In the genomic region with DNA sequence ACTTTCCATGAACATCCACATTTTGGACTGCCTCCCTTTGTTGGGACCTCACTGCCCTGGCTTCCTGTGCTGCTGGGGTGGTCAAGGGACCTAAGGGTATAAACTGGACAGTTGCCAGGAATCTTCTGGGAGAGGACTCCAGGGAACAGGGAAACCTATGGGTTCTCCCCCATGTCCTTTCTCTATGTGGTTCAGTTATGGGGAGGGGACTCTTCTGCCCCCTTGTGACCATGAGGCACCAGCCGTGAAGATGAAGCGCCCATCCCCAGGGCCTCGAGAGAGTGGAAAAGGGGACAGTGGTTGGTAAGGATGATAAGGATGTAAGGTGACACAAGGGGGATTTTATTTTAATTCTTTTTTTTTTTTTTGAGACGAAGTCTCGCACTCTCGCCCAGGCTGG, we compare ENCODE assay signal across 31 cellular contexts.
"Had no signal": no experiment of that assay in that cellular context is flagged by ENCODE, and none has a peak within 500 bp of the region (broad histone marks: within the 10 kb centered on the region; RNA-seq: fewer than 3 reads in every experiment).

No MANE protein-coding gene starts in this region.

- H3K4me1 ChIP-seq: ascending aorta, breast epithelium, colonic mucosa, esophagus squamous epithelium, gastroesophageal sphincter, heart right ventricle had no signal

- ATAC-seq: activated CD4-positive, alpha-beta T cell treated with anti-CD3 and anti-CD28 coated beads for 36 hours; activated naive CD4-positive, alpha-beta T cell treated with anti-CD3 and anti-CD28 coated beads, Interleukin-2, amount 50 U/mL, for 72 hours; activated T-cell treated with anti-CD3 and anti-CD28 coated beads, Interleukin-2, amount 50 U/mL, for 72 hours; gastroesophageal sphincter; heart right ventricle; T-helper 17 cell had no signal

- H3K4me1 Mint-ChIP-seq: activated CD4-positive, alpha-beta T cell treated with anti-CD3 and anti-CD28 coated beads for 36 hours; activated CD4-positive, alpha-beta T cell treated with anti-CD3 and anti-CD28 coated beads, Interleukin-2, amount 10 ng/mL, durations not matched to agents 24 days and 14 days; activated naive CD4-positive, alpha-beta T cell treated with anti-CD3 and anti-CD28 coated beads, Interleukin-2, amount 10 ng/mL, durations not matched to agents 7 days and 5 days; activated naive CD8-positive, alpha-beta T cell treated with anti-CD3 and anti-CD28 coated beads, Interleukin-2, amount 10 ng/mL, durations not matched to agents 7 days and 5 days; T-helper 17 cell had no signal

- H3K9me3 ChIP-seq: ascending aorta, breast epithelium, colonic mucosa, esophagus squamous epithelium, gastroesophageal sphincter had no signal

- H3K4me3 Mint-ChIP-seq: activated CD4-positive, alpha-beta memory T cell treated with anti-CD3 and anti-CD28 coated beads for 36 hours; activated CD4-positive, alpha-beta T cell treated with anti-CD3 and anti-CD28 coated beads for 36 hours; activated CD4-positive, alpha-beta T cell treated with anti-CD3 and anti-CD28 coated beads, Interleukin-2, amount 10 ng/mL, durations not matched to agents 24 days and 14 days; activated naive CD4-positive, alpha-beta T cell treated with anti-CD3 and anti-CD28 coated beads, Interleukin-2, amount 10 ng/mL, durations not matched to agents 7 days and 5 days; activated naive CD8-positive, alpha-beta T cell treated with anti-CD3 and anti-CD28 coated beads, Interleukin-2, amount 10 ng/mL, durations not matched to agents 7 days and 5 days; activated T-cell treated with anti-CD3 and anti-CD28 coated beads, Interleukin-2, amount 50 U/mL, for 24 hours; activated T-cell treated with anti-CD3 and anti-CD28 coated beads, Interleukin-2, amount 50 U/mL, for 72 hours; brain; T-helper 17 cell; T-helper 2 cell treated with Interferon-gamma antibody and Interleukin-4, amounts not matched to agents 5 μg/mL and 100 μg/mL, for 36 hours had no signal

- H3K36me3 Mint-ChIP-seq: activated CD4-positive, alpha-beta memory T cell treated with anti-CD3 and anti-CD28 coated beads for 36 hours; activated naive CD4-positive, alpha-beta T cell treated with anti-CD3 and anti-CD28 coated beads, Interleukin-2, amount 10 ng/mL, durations not matched to agents 7 days and 5 days; activated naive CD8-positive, alpha-beta T cell treated with anti-CD3 and anti-CD28 coated beads, Interleukin-2, amount 10 ng/mL, durations not matched to agents 7 days and 5 days; brain had no signal

- H3K27ac Mint-ChIP-seq: activated CD4-positive, alpha-beta memory T cell treated with anti-CD3 and anti-CD28 coated beads for 36 hours; activated CD4-positive, alpha-beta T cell treated with anti-CD3 and anti-CD28 coated beads for 36 hours; activated CD4-positive, alpha-beta T cell treated with anti-CD3 and anti-CD28 coated beads, Interleukin-2, amount 10 ng/mL, durations not matched to agents 24 days and 14 days; activated naive CD4-positive, alpha-beta T cell treated with anti-CD3 and anti-CD28 coated beads, Interleukin-2, amount 10 ng/mL, durations not matched to agents 7 days and 5 days; activated naive CD4-positive, alpha-beta T cell treated with anti-CD3 and anti-CD28 coated beads, Interleukin-2, amount 50 U/mL, for 72 hours; activated naive CD8-positive, alpha-beta T cell treated with anti-CD3 and anti-CD28 coated beads, Interleukin-2, amount 10 ng/mL, durations not matched to agents 7 days and 5 days; activated T-cell treated with anti-CD3 and anti-CD28 coated beads, Interleukin-2, amount 50 U/mL, for 24 hours; activated T-cell treated with anti-CD3 and anti-CD28 coated beads, Interleukin-2, amount 50 U/mL, for 72 hours; brain; T-helper 17 cell; T-helper 2 cell treated with Interferon-gamma antibody and Interleukin-4, amounts not matched to agents 5 μg/mL and 100 μg/mL, for 36 hours had no signal

- H3K27me3 ChIP-seq: ascending aorta, breast epithelium, cardiac muscle cell, colonic mucosa had no signal

- H3K9me3 Mint-ChIP-seq: activated naive CD8-positive, alpha-beta T cell treated with anti-CD3 and anti-CD28 coated beads, Interleukin-2, amount 10 ng/mL, durations not matched to agents 7 days and 5 days had no signal

- H3K4me3 ChIP-seq: ascending aorta, breast epithelium, cardiac muscle cell, colonic mucosa, esophagus squamous epithelium, gastroesophageal sphincter, heart right ventricle had no signal

- H3K27ac ChIP-seq: ascending aorta, breast epithelium, cardiac muscle cell, colonic mucosa, epithelial cell of prostate, esophagus squamous epithelium, gastroesophageal sphincter, heart right ventricle had no signal

- H3K36me3 ChIP-seq: ascending aorta, breast epithelium, cardiac muscle cell, colonic mucosa, esophagus squamous epithelium, gastroesophageal sphincter, heart right ventricle had no signal

- DNase-seq: activated CD4-positive, alpha-beta memory T cell treated with anti-CD3 and anti-CD28 coated beads for 36 hours; activated CD4-positive, alpha-beta T cell treated with anti-CD3 and anti-CD28 coated beads for 36 hours; activated CD4-positive, alpha-beta T cell treated with anti-CD3 and anti-CD28 coated beads, Interleukin-2, amount 10 ng/mL, durations not matched to agents 24 days and 14 days; activated CD4-positive, CD25-positive, alpha-beta regulatory T cell; activated CD4-positive, CD25-positive, alpha-beta regulatory T cell treated with anti-CD3 and anti-CD28 coated beads, Interleukin-2, amount 50 U/mL, for 72 hours; activated CD8-positive, alpha-beta memory T cell treated with anti-CD3 and anti-CD28 coated beads, Interleukin-2, amount 50 U/mL, for 48 hours; activated gamma-delta T cell; activated naive CD4-positive, alpha-beta T cell; activated naive CD4-positive, alpha-beta T cell treated with anti-CD3 and anti-CD28 coated beads, Interleukin-2, amount 10 ng/mL, durations not matched to agents 7 days and 5 days; activated naive CD8-positive, alpha-beta T cell treated with anti-CD3 and anti-CD28 coated beads, Interleukin-2, amount 10 ng/mL, durations not matched to agents 7 days and 5 days; activated T-cell treated with anti-CD3 and anti-CD28 coated beads for 4 hours; activated T-cell treated with anti-CD3 and anti-CD28 coated beads, Interleukin-2, amount 50 U/mL, for 24 hours; activated T-cell treated with anti-CD3 and anti-CD28 coated beads, Interleukin-2, amount 50 U/mL, for 72 hours; central memory CD4-positive, alpha-beta T cell; cerebellar nuclear complex; colonic mucosa; effector memory CD4-positive, alpha-beta T cell; esophagus squamous epithelium; foreskin melanocyte; heart right ventricle; T-helper 1 cell; T-helper 17 cell; T1000 had no signal

- H3K27me3 Mint-ChIP-seq: activated CD4-positive, alpha-beta memory T cell treated with anti-CD3 and anti-CD28 coated beads for 36 hours; activated CD4-positive, alpha-beta T cell treated with anti-CD3 and anti-CD28 coated beads for 36 hours; activated CD4-positive, alpha-beta T cell treated with anti-CD3 and anti-CD28 coated beads, Interleukin-2, amount 10 ng/mL, durations not matched to agents 24 days and 14 days; activated naive CD4-positive, alpha-beta T cell treated with anti-CD3 and anti-CD28 coated beads, Interleukin-2, amount 10 ng/mL, durations not matched to agents 7 days and 5 days; activated naive CD8-positive, alpha-beta T cell treated with anti-CD3 and anti-CD28 coated beads, Interleukin-2, amount 10 ng/mL, durations not matched to agents 7 days and 5 days; activated T-cell treated with anti-CD3 and anti-CD28 coated beads, Interleukin-2, amount 50 U/mL, for 24 hours; T-helper 17 cell had no signal
